In the genomic region with DNA sequence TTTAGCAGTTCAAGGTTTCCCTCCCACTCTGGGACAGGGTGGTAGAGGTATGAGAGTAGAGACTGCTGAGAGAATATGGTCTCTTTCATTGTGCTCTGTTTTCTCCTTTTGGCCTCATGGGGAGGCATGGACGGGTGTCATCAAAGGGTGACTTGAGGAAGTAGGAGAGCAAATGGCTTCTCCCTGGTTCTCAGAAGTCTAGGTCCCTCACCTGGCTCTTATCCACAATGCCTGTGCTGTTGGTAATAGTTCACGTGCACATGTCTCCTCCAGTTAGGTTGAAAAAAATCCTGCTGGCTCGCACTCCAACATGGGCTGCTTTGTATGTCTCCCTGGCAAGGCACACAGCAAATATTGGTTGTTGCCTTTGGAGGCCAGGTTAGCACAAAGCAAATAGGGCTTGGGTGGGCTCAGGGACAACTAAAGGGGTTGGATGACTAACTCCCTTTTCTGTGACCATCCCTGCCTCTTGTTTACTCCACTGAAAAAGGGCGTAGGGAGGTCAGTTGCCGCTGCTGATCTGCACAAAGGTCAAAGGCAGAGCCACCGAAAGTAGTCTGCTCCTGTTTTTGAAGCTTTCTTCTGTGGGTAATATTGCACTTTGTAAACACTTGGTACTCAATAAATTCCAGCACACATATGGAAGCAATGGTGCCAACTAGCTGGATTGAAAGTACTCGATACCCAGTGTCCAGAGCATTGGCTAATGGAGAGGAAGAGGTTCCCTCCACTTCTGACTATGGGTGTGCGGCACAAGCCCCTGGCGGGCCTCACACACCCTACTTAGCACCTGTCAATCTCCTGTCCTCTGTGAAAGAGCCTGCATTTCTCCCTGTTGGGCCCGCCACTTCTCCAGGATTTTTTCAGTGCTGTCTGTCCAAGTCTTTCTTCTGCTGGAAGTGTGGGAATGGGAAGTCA, we compare ENCODE assay signal across 1 cellular context.
TF ChIP-seq lines count a peak whose summit lies in the region.

No MANE protein-coding gene starts in this region.

TF ChIP-seq in HepG2, 621 proteins besides CTCF, POLR2A, EP300 and RAD21 (continued from another document and continues in another):
- TF ChIP-seq ZNF264 (CRISPR knock-in tag; IDR thresholded peaks at IDR 0.05) (peak; percentile 57), ZC3H4 (CRISPR knock-in tag; IDR thresholded peaks at IDR 0.05; ENCODE audit: borderline replicate concordance) (no peak), NFE2L2 (IDR thresholded peaks at IDR 0.05; ENCODE audit: low read length) (no peak), ZBTB7B (CRISPR knock-in tag; IDR thresholded peaks at IDR 0.05) (peak; percentile 99), ZNF790 (CRISPR knock-in tag; IDR thresholded peaks at IDR 0.05; ENCODE audit: borderline replicate concordance) (no peak), SMAD3 (CRISPR knock-in tag; IDR thresholded peaks at IDR 0.05) (peak; percentile 88), ZNF253 (CRISPR knock-in tag; IDR thresholded peaks at IDR 0.05; ENCODE audit: borderline replicate concordance) (peak; percentile 71; the same call in 1 of the 2 replicates), FOXJ3 (CRISPR knock-in tag; IDR thresholded peaks at IDR 0.05; ENCODE audit: borderline replicate concordance) (peak; percentile 92), ZNF816 (CRISPR knock-in tag; IDR thresholded peaks at IDR 0.05; ENCODE audit: borderline replicate concordance) (no peak), ZNF839 (CRISPR knock-in tag; IDR thresholded peaks at IDR 0.05; ENCODE audit: borderline replicate concordance) (no peak), ZNF556 (CRISPR knock-in tag; IDR thresholded peaks at IDR 0.05; ENCODE audit: borderline replicate concordance) (peak; percentile 74; the same call in 1 of the 2 replicates), ATAD3A (CRISPR knock-in tag; IDR thresholded peaks at IDR 0.05) (no peak), ZNF432 (CRISPR knock-in tag; IDR thresholded peaks at IDR 0.05; ENCODE audit: borderline replicate concordance) (no peak), DNMT3B (CRISPR knock-in tag; conservative IDR thresholded peaks at IDR 0.05) (peak; percentile 91; the same call in 1 of the 2 replicates), KLF6 (CRISPR knock-in tag; IDR thresholded peaks at IDR 0.05) (peak; percentile 88; the same call in 1 of the 2 replicates), ZNF672 (CRISPR knock-in tag; IDR thresholded peaks at IDR 0.05) (no peak), SPEN (CRISPR knock-in tag; IDR thresholded peaks at IDR 0.05; ENCODE audit: low read depth) (peak; percentile 66; the same call in 1 of the 2 replicates), ZNF546 (CRISPR knock-in tag; conservative IDR thresholded peaks at IDR 0.05) (no peak), AKAP8 (CRISPR knock-in tag; IDR thresholded peaks at IDR 0.05) (peak; percentile 63; the same call in 1 of the 2 replicates), SIN3A (IDR thresholded peaks at IDR 0.05; ENCODE audit: borderline replicate concordance, low read depth, low read length) (no peak), SP2 (CRISPR knock-in tag; IDR thresholded peaks at IDR 0.05) (no peak), TCF7 (IDR thresholded peaks at IDR 0.05; ENCODE audit: low read depth) (peak; percentile 86; the same call in 1 of the 2 replicates), ZNF720 (CRISPR knock-in tag; IDR thresholded peaks at IDR 0.05) (no peak), KLF12 (CRISPR knock-in tag; IDR thresholded peaks at IDR 0.05; ENCODE audit: borderline replicate concordance) (no peak), ZNF549 (CRISPR knock-in tag; IDR thresholded peaks at IDR 0.05) (no peak), ZNF326 (CRISPR knock-in tag; IDR thresholded peaks at IDR 0.05; ENCODE audit: borderline replicate concordance) (no peak), KAT2B (IDR thresholded peaks at IDR 0.05; ENCODE audit: borderline replicate concordance, low read depth, low read length) (no peak), ZFP37 (CRISPR knock-in tag; IDR thresholded peaks at IDR 0.05; ENCODE audit: borderline replicate concordance) (no peak), ZSCAN25 (CRISPR knock-in tag; IDR thresholded peaks at IDR 0.05) (0 out of 2 replicates have a peak, but pooled peaks have one; percentile 6), NPAS2 (CRISPR knock-in tag; IDR thresholded peaks at IDR 0.05; ENCODE audit: borderline replicate concordance) (no peak), ZNF12 (CRISPR knock-in tag; IDR thresholded peaks at IDR 0.05) (peak; percentile 45; the same call in 1 of the 2 replicates), ZFP41 (CRISPR knock-in tag; IDR thresholded peaks at IDR 0.05; ENCODE audit: borderline replicate concordance) (no peak), ZNF350 (CRISPR knock-in tag; IDR thresholded peaks at IDR 0.05; ENCODE audit: borderline replicate concordance, low read depth) (peak; percentile 94), ADNP (CRISPR knock-in tag; IDR thresholded peaks at IDR 0.05) (no peak), ARNT (IDR thresholded peaks at IDR 0.05) (no peak), PHF5A (CRISPR knock-in tag; IDR thresholded peaks at IDR 0.05; ENCODE audit: low read depth, unreplicated experiment) (peak; percentile 84), ZNF335 (CRISPR knock-in tag; IDR thresholded peaks at IDR 0.05) (no peak; the same call in 1 of the 2 replicates), ARHGAP35 (CRISPR knock-in tag; IDR thresholded peaks at IDR 0.05; ENCODE audit: borderline replicate concordance) (no peak), HNRNPL (IDR thresholded peaks at IDR 0.05; ENCODE audit: low read depth, low read length) (no peak), MTA1 (CRISPR knock-in tag; IDR thresholded peaks at IDR 0.05; ENCODE audit: borderline replicate concordance) (peak; percentile 76; the same call in 1 of the 2 replicates), CREB1 (IDR thresholded peaks at IDR 0.05) (0 out of 2 replicates have a peak, but pooled peaks have one; percentile 50), CREB1 (CRISPR knock-in tag; IDR thresholded peaks at IDR 0.05) (peak; percentile 78), KMT2A (CRISPR knock-in tag; IDR thresholded peaks at IDR 0.05) (no peak), EEA1 (CRISPR knock-in tag; IDR thresholded peaks at IDR 0.05; ENCODE audit: borderline replicate concordance) (no peak), MXI1 (IDR thresholded peaks at IDR 0.05; ENCODE audit: borderline replicate concordance, low read depth, low read length) (peak; percentile 65; the same call in 1 of the 3 replicates), TRIM24 (CRISPR knock-in tag; IDR thresholded peaks at IDR 0.05) (no peak), SRY (CRISPR knock-in tag; IDR thresholded peaks at IDR 0.05) (no peak), SMARCE1 (IDR thresholded peaks at IDR 0.05; ENCODE audit: borderline replicate concordance) (0 out of 2 replicates have a peak, but pooled peaks have one; percentile 14), ESRRA (CRISPR knock-in tag; IDR thresholded peaks at IDR 0.05; ENCODE audit: low read depth) (0 out of 2 replicates have a peak, but pooled peaks have one; percentile 91), ZSCAN22 (CRISPR knock-in tag; IDR thresholded peaks at IDR 0.05) (no peak), SCMH1 (CRISPR knock-in tag; IDR thresholded peaks at IDR 0.05; ENCODE audit: borderline replicate concordance) (no peak), HMGA1 (CRISPR knock-in tag; conservative IDR thresholded peaks at IDR 0.05) (no peak), AGO1 (IDR thresholded peaks at IDR 0.05; ENCODE audit: low read depth, low read length, poor library complexity, severe bottlenecking) (no peak), KLF15 (CRISPR knock-in tag; IDR thresholded peaks at IDR 0.05; ENCODE audit: borderline replicate concordance) (no peak), ZNF564 (CRISPR knock-in tag; IDR thresholded peaks at IDR 0.05) (peak; percentile 86)
- TF ChIP-seq, protein P1, sequence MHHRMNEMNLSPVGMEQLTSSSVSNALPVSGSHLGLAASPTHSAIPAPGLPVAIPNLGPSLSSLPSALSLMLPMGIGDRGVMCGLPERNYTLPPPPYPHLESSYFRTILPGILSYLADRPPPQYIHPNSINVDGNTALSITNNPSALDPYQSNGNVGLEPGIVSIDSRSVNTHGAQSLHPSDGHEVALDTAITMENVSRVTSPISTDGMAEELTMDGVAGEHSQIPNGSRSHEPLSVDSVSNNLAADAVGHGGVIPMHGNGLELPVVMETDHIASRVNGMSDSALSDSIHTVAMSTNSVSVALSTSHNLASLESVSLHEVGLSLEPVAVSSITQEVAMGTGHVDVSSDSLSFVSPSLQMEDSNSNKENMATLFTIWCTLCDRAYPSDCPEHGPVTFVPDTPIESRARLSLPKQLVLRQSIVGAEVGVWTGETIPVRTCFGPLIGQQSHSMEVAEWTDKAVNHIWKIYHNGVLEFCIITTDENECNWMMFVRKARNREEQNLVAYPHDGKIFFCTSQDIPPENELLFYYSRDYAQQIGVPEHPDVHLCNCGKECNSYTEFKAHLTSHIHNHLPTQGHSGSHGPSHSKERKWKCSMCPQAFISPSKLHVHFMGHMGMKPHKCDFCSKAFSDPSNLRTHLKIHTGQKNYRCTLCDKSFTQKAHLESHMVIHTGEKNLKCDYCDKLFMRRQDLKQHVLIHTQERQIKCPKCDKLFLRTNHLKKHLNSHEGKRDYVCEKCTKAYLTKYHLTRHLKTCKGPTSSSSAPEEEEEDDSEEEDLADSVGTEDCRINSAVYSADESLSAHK (CRISPR knock-in tag; IDR thresholded peaks at IDR 0.05; ENCODE audit: borderline replicate concordance), result no peak
- TF ChIP-seq, protein P2, sequence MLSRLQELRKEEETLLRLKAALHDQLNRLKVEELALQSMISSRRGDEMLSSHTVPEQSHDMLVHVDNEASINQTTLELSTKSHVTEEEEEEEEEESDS (CRISPR knock-in tag; IDR thresholded peaks at IDR 0.05; ENCODE audit: borderline replicate concordance), result no peak
- TF ChIP-seq, protein P3, sequence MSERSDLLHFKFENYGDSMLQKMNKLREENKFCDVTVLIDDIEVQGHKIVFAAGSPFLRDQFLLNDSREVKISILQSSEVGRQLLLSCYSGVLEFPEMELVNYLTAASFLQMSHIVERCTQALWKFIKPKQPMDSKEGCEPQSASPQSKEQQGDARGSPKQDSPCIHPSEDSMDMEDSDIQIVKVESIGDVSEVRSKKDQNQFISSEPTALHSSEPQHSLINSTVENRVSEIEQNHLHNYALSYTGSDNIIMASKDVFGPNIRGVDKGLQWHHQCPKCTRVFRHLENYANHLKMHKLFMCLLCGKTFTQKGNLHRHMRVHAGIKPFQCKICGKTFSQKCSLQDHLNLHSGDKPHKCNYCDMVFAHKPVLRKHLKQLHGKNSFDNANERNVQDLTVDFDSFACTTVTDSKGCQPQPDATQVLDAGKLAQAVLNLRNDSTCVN (CRISPR knock-in tag; IDR thresholded peaks at IDR 0.05; ENCODE audit: borderline replicate concordance), result peak; percentile 78; the same call in 1 of the 2 replicates
- TF ChIP-seq, protein P4, sequence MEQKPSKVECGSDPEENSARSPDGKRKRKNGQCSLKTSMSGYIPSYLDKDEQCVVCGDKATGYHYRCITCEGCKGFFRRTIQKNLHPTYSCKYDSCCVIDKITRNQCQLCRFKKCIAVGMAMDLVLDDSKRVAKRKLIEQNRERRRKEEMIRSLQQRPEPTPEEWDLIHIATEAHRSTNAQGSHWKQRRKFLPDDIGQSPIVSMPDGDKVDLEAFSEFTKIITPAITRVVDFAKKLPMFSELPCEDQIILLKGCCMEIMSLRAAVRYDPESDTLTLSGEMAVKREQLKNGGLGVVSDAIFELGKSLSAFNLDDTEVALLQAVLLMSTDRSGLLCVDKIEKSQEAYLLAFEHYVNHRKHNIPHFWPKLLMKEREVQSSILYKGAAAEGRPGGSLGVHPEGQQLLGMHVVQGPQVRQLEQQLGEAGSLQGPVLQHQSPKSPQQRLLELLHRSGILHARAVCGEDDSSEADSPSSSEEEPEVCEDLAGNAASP (CRISPR knock-in tag; IDR thresholded peaks at IDR 0.05; ENCODE audit: borderline replicate concordance), result peak; percentile 86
- TF ChIP-seq, protein P5, sequence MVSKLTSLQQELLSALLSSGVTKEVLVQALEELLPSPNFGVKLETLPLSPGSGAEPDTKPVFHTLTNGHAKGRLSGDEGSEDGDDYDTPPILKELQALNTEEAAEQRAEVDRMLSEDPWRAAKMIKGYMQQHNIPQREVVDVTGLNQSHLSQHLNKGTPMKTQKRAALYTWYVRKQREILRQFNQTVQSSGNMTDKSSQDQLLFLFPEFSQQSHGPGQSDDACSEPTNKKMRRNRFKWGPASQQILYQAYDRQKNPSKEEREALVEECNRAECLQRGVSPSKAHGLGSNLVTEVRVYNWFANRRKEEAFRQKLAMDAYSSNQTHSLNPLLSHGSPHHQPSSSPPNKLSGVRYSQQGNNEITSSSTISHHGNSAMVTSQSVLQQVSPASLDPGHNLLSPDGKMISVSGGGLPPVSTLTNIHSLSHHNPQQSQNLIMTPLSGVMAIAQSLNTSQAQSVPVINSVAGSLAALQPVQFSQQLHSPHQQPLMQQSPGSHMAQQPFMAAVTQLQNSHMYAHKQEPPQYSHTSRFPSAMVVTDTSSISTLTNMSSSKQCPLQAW (CRISPR knock-in tag; IDR thresholded peaks at IDR 0.05), result peak; percentile 84
- TF ChIP-seq, protein P6, sequence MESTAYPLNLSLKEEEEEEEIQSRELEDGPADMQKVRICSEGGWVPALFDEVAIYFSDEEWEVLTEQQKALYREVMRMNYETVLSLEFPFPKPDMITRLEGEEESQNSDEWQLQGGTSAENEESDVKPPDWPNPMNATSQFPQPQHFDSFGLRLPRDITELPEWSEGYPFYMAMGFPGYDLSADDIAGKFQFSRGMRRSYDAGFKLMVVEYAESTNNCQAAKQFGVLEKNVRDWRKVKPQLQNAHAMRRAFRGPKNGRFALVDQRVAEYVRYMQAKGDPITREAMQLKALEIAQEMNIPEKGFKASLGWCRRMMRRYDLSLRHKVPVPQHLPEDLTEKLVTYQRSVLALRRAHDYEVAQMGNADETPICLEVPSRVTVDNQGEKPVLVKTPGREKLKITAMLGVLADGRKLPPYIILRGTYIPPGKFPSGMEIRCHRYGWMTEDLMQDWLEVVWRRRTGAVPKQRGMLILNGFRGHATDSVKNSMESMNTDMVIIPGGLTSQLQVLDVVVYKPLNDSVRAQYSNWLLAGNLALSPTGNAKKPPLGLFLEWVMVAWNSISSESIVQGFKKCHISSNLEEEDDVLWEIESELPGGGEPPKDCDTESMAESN (CRISPR knock-in tag; conservative IDR thresholded peaks at IDR 0.05), result peak; percentile 80
